ENCODE assay signal across 1 cellular context in the genomic region with DNA sequence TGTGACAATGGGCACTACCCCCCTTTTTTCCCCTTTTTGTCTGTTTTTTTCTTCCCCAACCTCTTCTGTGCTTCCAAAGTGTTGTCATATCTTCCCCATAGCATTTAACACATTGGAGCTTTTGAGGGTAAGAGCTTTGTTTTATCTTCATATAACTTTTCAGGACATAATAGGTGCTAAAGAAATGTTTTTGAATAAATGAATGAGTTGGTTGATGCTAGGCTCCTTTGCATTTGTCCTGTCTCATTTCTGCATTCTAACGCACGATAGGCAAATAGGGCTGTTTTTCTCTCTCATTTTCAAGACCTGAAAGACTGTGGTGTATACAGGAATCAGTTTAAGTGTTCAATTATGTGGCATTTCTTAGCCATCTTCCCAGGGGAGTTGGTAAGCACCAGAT.
TF ChIP-seq lines count a peak whose summit lies in the region.

No MANE protein-coding gene starts in this region.

TF ChIP-seq in HepG2, 621 proteins besides CTCF, POLR2A, EP300 and RAD21:
- TF ChIP-seq FOXJ3 (CRISPR knock-in tag; IDR thresholded peaks at IDR 0.05; ENCODE audit: borderline replicate concordance) (no peak), ZNF329 (CRISPR knock-in tag; IDR thresholded peaks at IDR 0.05; ENCODE audit: low read depth) (0 out of 2 replicates have a peak, but pooled peaks have one; percentile 6), ZNF775 (CRISPR knock-in tag; IDR thresholded peaks at IDR 0.05; ENCODE audit: borderline replicate concordance) (no peak), ZNF710 (CRISPR knock-in tag; IDR thresholded peaks at IDR 0.05; ENCODE audit: borderline replicate concordance) (no peak)
TF ChIP-seq in HepG2: peak in this region for 1.
